ENCODE assay signal across 14 cellular contexts in genomic region chr12:44184499-44185206, GRCh38.
A peak's percentile ranks its signal among the peaks of the same experiment; 100 is the strongest.
DNase-seq lines count a peak whose midpoint lies in the region; ATAC-seq and TF ChIP-seq lines count a peak whose summit lies in the region.
"Had no signal": no experiment of that assay in that cellular context is flagged by ENCODE, and none has a peak within 500 bp of the region (broad histone marks: within the 10 kb centered on the region; RNA-seq: fewer than 3 reads in every experiment).

No MANE protein-coding gene starts in this region.

- no peaks in the 10 kb centered on the region; the same call in 2 of the 3 replicates for H3K9me3 Mint-ChIP-seq in GM23338
- H3K9me3 Mint-ChIP-seq: activated naive CD4-positive, alpha-beta T cell treated with anti-CD3 and anti-CD28 coated beads, Interleukin-2, amount 10 ng/mL, durations not matched to agents 7 days and 5 days; central memory CD8-positive, alpha-beta T cell; memory B cell; T-helper 2 cell treated with Interferon-gamma antibody and Interleukin-4, amounts not matched to agents 5 μg/mL and 100 μg/mL, for 36 hours had no signal

- no peaks in the 10 kb centered on the region for H3F3A ChIP-seq in GM23338 (replicated peaks; ENCODE audit: low read depth)

- H3K9ac ChIP-seq in OCI-LY3 (ENCODE audit: low read length): no peak overlapping the region

- no peaks in the 10 kb centered on the region for H3K27me3 Mint-ChIP-seq in GM23338 (ENCODE audit: insufficient read depth, low read depth, poor library complexity)
- H3K27me3 Mint-ChIP-seq: activated naive CD4-positive, alpha-beta T cell treated with anti-CD3 and anti-CD28 coated beads, Interleukin-2, amount 10 ng/mL, durations not matched to agents 7 days and 5 days; central memory CD8-positive, alpha-beta T cell; memory B cell had no signal

- H3K4me1 Mint-ChIP-seq in GM23338: no peaks in the 10 kb centered on the region
- H3K4me1 Mint-ChIP-seq: activated naive CD4-positive, alpha-beta T cell treated with anti-CD3 and anti-CD28 coated beads, Interleukin-2, amount 10 ng/mL, durations not matched to agents 7 days and 5 days; central memory CD8-positive, alpha-beta T cell; memory B cell had no signal

- ATAC-seq in GM18868 (IDR thresholded peaks at IDR 0.05; ENCODE audit: unreplicated experiment): peak; percentile 87
- peak; percentile 99 for ATAC-seq in GM21447 (IDR thresholded peaks at IDR 0.05; ENCODE audit: unreplicated experiment)
- peak; percentile 99 for ATAC-seq in HG03025 (IDR thresholded peaks at IDR 0.05; ENCODE audit: low FRiP score, unreplicated experiment)
- no peak for ATAC-seq in GM23338
- no peak for ATAC-seq in upper lobe of left lung (ENCODE audit: low FRiP score in 2 of 2)

- WGBS in upper lobe of left lung, 2 donors: 84 to 87% methylated on average over 4 of the region's 4 CpGs
- WGBS in hepatocyte (ENCODE audit: low lambda C conversion rate, missing lambda C conversion rate): 90% methylated on average over 4 of the region's 4 CpGs

- H3K9me3 ChIP-seq in OCI-LY3 (ENCODE audit: insufficient read depth, low read length): no peaks in the 10 kb centered on the region
- H3K9me3 ChIP-seq in upper lobe of left lung: no peaks in the 10 kb centered on the region
- H3K9me3 ChIP-seq in hepatocyte (ENCODE audit: low read depth): no peaks in the 10 kb centered on the region

- no peak overlapping the region for H3K27ac Mint-ChIP-seq in GM23338
- H3K27ac Mint-ChIP-seq: activated naive CD4-positive, alpha-beta T cell treated with anti-CD3 and anti-CD28 coated beads, Interleukin-2, amount 10 ng/mL, durations not matched to agents 7 days and 5 days; memory B cell; T-helper 2 cell treated with Interferon-gamma antibody and Interleukin-4, amounts not matched to agents 5 μg/mL and 100 μg/mL, for 36 hours had no signal

- H3K36me3 ChIP-seq in OCI-LY3 (replicated peaks; ENCODE audit: low read depth, low read length) (no peaks in the 10 kb centered on the region), GM23338 (ENCODE audit: insufficient read depth) (no peaks in the 10 kb centered on the region), upper lobe of left lung (no peaks in the 10 kb centered on the region), hepatocyte (replicated peaks; ENCODE audit: insufficient read depth, low read depth) (no peaks in the 10 kb centered on the region)

- H3K4me2 ChIP-seq in OCI-LY3 (ENCODE audit: low read length) (peak overlapping the region; percentile 64), GM23338 (no peak overlapping the region), hepatocyte (no peak overlapping the region)

- TF ChIP-seq POLR2A in upper lobe of left lung (IDR thresholded peaks at IDR 0.05): no peak

- H3K36me3 Mint-ChIP-seq in GM23338 (ENCODE audit: low read depth): no peaks in the 10 kb centered on the region
- H3K36me3 Mint-ChIP-seq: activated naive CD4-positive, alpha-beta T cell treated with anti-CD3 and anti-CD28 coated beads, Interleukin-2, amount 10 ng/mL, durations not matched to agents 7 days and 5 days had no signal

- H3K27me3 ChIP-seq in OCI-LY3 (ENCODE audit: low read depth, low read length) (peaks cover 25% of the 10 kb centered on the region), GM23338 (ENCODE audit: insufficient read depth) (no peaks in the 10 kb centered on the region), upper lobe of left lung (no peaks in the 10 kb centered on the region), hepatocyte (no peaks in the 10 kb centered on the region)

- H3K4me3 ChIP-seq in OCI-LY3 (ENCODE audit: low read length) (peak overlapping the region; percentile 26), GM23338 (no peak overlapping the region), upper lobe of left lung (no peak overlapping the region), hepatocyte (no peak overlapping the region)

- H3K9me2 ChIP-seq in GM23338 (ENCODE audit: insufficient read depth): no peaks in the 10 kb centered on the region
- H3K9me2 ChIP-seq in hepatocyte (replicated peaks; ENCODE audit: insufficient read depth): no peaks in the 10 kb centered on the region

- H2AFZ ChIP-seq in OCI-LY3 (ENCODE audit: low read depth, low read length): no peak overlapping the region
- no peak overlapping the region for H2AFZ ChIP-seq in GM23338
- no peak overlapping the region for H2AFZ ChIP-seq in hepatocyte

- TF ChIP-seq CTCF in OCI-LY3 (IDR thresholded peaks at IDR 0.05; ENCODE audit: low read depth, low read length) (no peak), GM23338 (conservative IDR thresholded peaks at IDR 0.05; ENCODE audit: low read depth in 2 of 2) (no peak), upper lobe of left lung (IDR thresholded peaks at IDR 0.05) (no peak), hepatocyte (IDR thresholded peaks at IDR 0.05; ENCODE audit: poor library complexity) (no peak)

- H3K27ac ChIP-seq in OCI-LY3 (ENCODE audit: low read length) (no peak overlapping the region; the same call in 1 of the 2 replicates), GM23338 (ENCODE audit: low read depth) (no peak overlapping the region), upper lobe of left lung (no peak overlapping the region), hepatocyte (no peak overlapping the region)

- 0 out of 2 replicates have a peak, but pooled peaks cover 3% of the 10 kb centered on the region for H4K20me1 ChIP-seq in OCI-LY3 (ENCODE audit: insufficient read depth, low read length)
- no peaks in the 10 kb centered on the region for H4K20me1 ChIP-seq in GM23338 (replicated peaks; ENCODE audit: insufficient read depth)
- H4K20me1 ChIP-seq in hepatocyte (ENCODE audit: insufficient read depth, poor library complexity, severe bottlenecking): no peaks in the 10 kb centered on the region

- H3K4me1 ChIP-seq in OCI-LY3 (ENCODE audit: low read length): peaks cover 28% of the 10 kb centered on the region
- H3K4me1 ChIP-seq in GM23338 (ENCODE audit: insufficient read depth): no peaks in the 10 kb centered on the region
- no peaks in the 10 kb centered on the region for H3K4me1 ChIP-seq in upper lobe of left lung
- no peaks in the 10 kb centered on the region for H3K4me1 ChIP-seq in hepatocyte (ENCODE audit: insufficient read depth)

- H3K4me3 Mint-ChIP-seq in GM23338: no peak overlapping the region
- H3K4me3 Mint-ChIP-seq: activated naive CD4-positive, alpha-beta T cell treated with anti-CD3 and anti-CD28 coated beads, Interleukin-2, amount 10 ng/mL, durations not matched to agents 7 days and 5 days; central memory CD8-positive, alpha-beta T cell; memory B cell; T-helper 2 cell treated with Interferon-gamma antibody and Interleukin-4, amounts not matched to agents 5 μg/mL and 100 μg/mL, for 36 hours had no signal

- DNase-seq in GM23338 (ENCODE audit: low spot score): no peak
- DNase-seq in upper lobe of left lung: no peak
- no peak for DNase-seq in hepatocyte (ENCODE audit: low spot score)
- no peak for DNase-seq in SHP77 (lab: John Stamatoyannopoulos, UW)
- DNase-seq: activated CD8-positive, alpha-beta memory T cell treated with anti-CD3 and anti-CD28 coated beads for 24 hours; activated naive CD4-positive, alpha-beta T cell treated with anti-CD3 and anti-CD28 coated beads, Interleukin-2, amount 10 ng/mL, durations not matched to agents 7 days and 5 days; KBM-7 had no signal

- H3K79me2 ChIP-seq in OCI-LY3 (ENCODE audit: low read length) (no peaks in the 10 kb centered on the region), GM23338 (replicated peaks; ENCODE audit: insufficient read depth) (no peaks in the 10 kb centered on the region), hepatocyte (no peaks in the 10 kb centered on the region)

- no peak for TF ChIP-seq EP300 in upper lobe of left lung (IDR thresholded peaks at IDR 0.05)

TF ChIP-seq in GM23338, 12 proteins besides CTCF, POLR2A, EP300 and RAD21 (continues in another document):
- TF ChIP-seq JUNB (IDR thresholded peaks at IDR 0.05; ENCODE audit: unreplicated experiment): no peak
- TF ChIP-seq ZNF331 (CRISPR knock-in tag; IDR thresholded peaks at IDR 0.05; ENCODE audit: low read depth): no peak
- no peak for TF ChIP-seq ZNF114 (CRISPR knock-in tag; IDR thresholded peaks at IDR 0.05)
- TF ChIP-seq STAT1 (IDR thresholded peaks at IDR 0.05; ENCODE audit: unreplicated experiment): no peak
- no peak for TF ChIP-seq ETS1 (IDR thresholded peaks at IDR 0.05)
- TF ChIP-seq CREB1 (CRISPR knock-in tag; IDR thresholded peaks at IDR 0.05; ENCODE audit: low read depth): no peak
- TF ChIP-seq EZH2 (IDR thresholded peaks at IDR 0.05; ENCODE audit: low read depth, unreplicated experiment): no peak
- TF ChIP-seq POLR2AphosphoS5 (IDR thresholded peaks at IDR 0.05; ENCODE audit: low read depth): no peak
- TF ChIP-seq REST (IDR thresholded peaks at IDR 0.05; ENCODE audit: unreplicated experiment): no peak

Comparison
In these comparisons a context has a peak if more than half of its experiments do, and no peak if none do; other contexts are left out.
1. ATAC-seq: peak in GM18868 (single experiment), GM21447 (single experiment) and HG03025 (single experiment); none in GM23338 (single experiment) and upper lobe of left lung (0 of 2).